Comparison of ENCODE assay signal across 7 cellular contexts in the genomic region with DNA sequence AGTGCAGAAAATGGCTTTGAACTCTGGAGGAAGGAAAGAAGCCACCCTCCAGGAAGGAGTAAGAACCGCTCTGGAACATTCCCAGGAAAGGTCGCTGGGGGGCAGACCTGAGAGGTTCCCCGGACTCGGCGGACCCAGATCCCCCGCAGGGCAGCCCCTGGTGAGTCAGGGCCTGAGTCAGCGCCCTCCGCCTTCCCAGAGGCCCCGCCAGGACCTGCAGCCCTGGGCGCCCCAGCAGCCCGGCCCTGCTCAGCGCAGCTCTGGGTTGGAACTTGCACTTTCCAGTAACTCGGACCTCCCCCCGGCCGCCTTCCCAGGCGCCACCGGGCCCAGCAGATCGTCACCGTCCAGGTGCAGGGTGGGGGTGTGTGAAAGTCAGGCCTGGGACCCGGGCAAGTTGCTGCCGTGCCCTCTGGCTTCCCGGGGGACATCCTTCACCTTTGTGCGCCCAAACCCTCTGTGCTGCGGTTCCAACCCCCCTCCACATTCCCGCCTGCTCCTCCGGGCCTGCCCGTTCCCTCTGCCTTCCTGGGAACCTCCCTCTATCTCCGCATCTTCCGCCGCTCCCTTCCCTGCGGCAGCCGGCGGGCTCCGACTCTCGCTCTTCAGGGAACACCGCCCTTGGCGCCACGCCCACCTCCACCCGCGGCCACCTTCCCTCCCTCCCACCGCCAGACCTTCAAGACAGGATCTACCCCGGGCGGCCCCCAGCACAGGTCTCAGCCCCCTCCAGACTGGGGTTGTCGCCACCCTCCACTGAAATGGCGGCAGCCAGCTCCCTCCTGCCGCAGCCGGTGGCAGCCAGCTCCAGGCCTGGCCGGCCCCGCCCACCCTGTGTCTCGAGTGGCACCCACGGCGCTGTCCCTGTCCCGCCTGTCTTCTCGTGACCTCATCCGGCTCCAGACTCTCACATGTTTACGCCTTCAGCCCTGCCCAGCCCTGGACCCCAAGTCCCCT. TPM values are rescaled to one million over a fixed set of nuclear protein-coding genes. Genes with fewer than 3 reads are reported as not detected.
A peak's percentile ranks its signal among the peaks of the same experiment; 100 is the strongest.
DNase-seq lines count a peak whose midpoint lies in the region; ATAC-seq and TF ChIP-seq lines count a peak whose summit lies in the region.

No MANE protein-coding gene starts in this region.

- TF ChIP-seq CTCF in GM13977 (IDR thresholded peaks at IDR 0.05; ENCODE audit: extremely low read depth, insufficient read depth, missing control alignments) = peak; percentile 69
- peak; percentile 63 to 74 for TF ChIP-seq CTCF in brain (conservative IDR thresholded peaks at IDR 0.05)

- H3K27me3 Mint-ChIP-seq in brain = peaks cover 21% of the 10 kb centered on the region

- DNase-seq in GM13977 (ENCODE audit: low spot score) (peak; percentile 94), NCI-H1930 (lab: John Stamatoyannopoulos, UW) (peak; percentile 65 to 76), UCSD-AML1 (lab: John Stamatoyannopoulos, UW; ENCODE audit: unreplicated experiment) (peak; percentile 93), skeletal muscle cell (ENCODE audit: low read depth) (peak; percentile 91)

- H3K9me3 Mint-ChIP-seq in brain = peaks cover 6 to 25% (median 23%) of the 10 kb centered on the region in 5 experiments

- H3K4me1 Mint-ChIP-seq in brain = peaks cover 42% of the 10 kb centered on the region

- H3K27me3 ChIP-seq in iPS-15b (ENCODE audit: control insufficient read depth, insufficient read depth, low read length) = no peaks in the 10 kb centered on the region

- in situ Hi-C loops in GM13977 (cut with MboI; ENCODE audit: low pct_unique_long_range_greater_than_20kb, low sequenced_read_pairs, unreplicated experiment) = loop anchor here (10.0 kb wide), 1 partner anchor 291 kb away; no protein-coding TSS in a partner anchor

- peak overlapping the region; percentile 76 for H3K9ac ChIP-seq in iPS-15b (ENCODE audit: low read depth, low read length)

- H3K4me3 ChIP-seq in iPS-15b (ENCODE audit: low read depth, low read length) = peak overlapping the region; percentile 74
- H3K4me3 ChIP-seq in skeletal muscle cell (ENCODE audit: low read depth, low read length) = peak overlapping the region; percentile 55

- H3K4me1 ChIP-seq in iPS-15b (ENCODE audit: control insufficient read depth, insufficient read depth, low read length) = no peaks in the 10 kb centered on the region

- no peaks in the 10 kb centered on the region for H3K9me3 ChIP-seq in iPS-15b (ENCODE audit: control insufficient read depth, insufficient read depth, low read length)

- no peaks in the 10 kb centered on the region for H3K36me3 ChIP-seq in iPS-15b (ENCODE audit: control insufficient read depth, insufficient read depth, low read length)

- ATAC-seq in HG02852 (IDR thresholded peaks at IDR 0.05; ENCODE audit: unreplicated experiment) = peak; percentile 75

- H3K27ac Mint-ChIP-seq in brain = peak overlapping the region; percentile 68 to 95 (median 81)

- peak overlapping the region; percentile 76 to 82 (median 79) for H3K4me3 Mint-ChIP-seq in brain

- peaks cover 3% of the 10 kb centered on the region for H3K36me3 Mint-ChIP-seq in brain

RNA-seq across cellular contexts. Expression of a gene that starts 36.8 kb away (rescaled TPM):
- 15.9 TPM for polyA plus RNA-seq in brain (ENCODE audit: insufficient read depth, low read depth, low replicate concordance)

Comparison
In these comparisons a context has a peak if more than half of its experiments do, and no peak if none do; other contexts are left out.
1. Peak in every context shown above with its lines: DNase-seq, ATAC-seq and H3K4me3 ChIP-seq.